In the genomic region with DNA sequence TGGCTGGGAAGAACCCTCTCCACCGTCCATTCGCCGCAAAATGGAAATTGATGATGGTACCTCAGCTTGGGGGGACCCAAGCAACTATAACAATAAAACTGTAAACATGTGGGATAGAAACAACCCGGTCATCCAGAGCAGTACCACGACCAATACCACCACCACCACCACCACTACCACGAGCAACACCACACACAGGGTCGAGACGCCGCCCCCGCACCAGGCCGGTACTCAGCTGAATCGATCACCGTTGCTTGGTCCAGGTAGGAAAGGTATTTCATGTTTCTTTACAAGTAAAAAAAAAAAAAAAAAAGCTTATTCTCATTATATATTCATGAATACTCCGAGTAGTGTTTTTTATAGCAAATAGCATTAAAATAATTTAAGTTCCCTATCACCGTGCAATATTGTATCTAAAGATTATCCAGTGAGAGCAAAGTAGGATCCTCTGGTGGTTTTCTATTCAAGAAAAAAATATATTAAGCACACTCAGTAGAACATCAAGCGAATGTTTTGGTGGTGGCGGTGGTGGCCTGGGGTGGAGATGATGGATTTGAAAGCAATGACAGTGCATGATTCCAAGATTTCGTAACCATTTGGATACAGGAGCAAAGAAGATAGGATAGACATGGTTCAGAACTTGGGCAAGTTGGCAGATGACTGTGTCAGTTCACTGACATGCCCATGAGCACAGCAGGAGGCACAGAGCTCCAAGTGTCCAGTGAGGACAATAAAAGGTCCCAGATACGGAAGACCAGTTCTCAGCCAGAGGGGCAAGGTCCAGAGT, we compare ENCODE assay signal across 22 cellular contexts.
"Had no signal": no experiment of that assay in that cellular context is flagged by ENCODE, and none has a peak within 500 bp of the region (broad histone marks: within the 10 kb centered on the region; RNA-seq: fewer than 3 reads in every experiment).

No MANE protein-coding gene starts in this region.

- H3K4me1 ChIP-seq: parathyroid adenoma, vagina had no signal

- H3K27ac Mint-ChIP-seq: activated B cell treated with CpG ODN at 0.5 μM for 24 hours; endodermal cell; memory B cell; stimulated activated naive B cell treated with anti-CD40 and anti-IgM and Interleukin-4, amounts not matched to agents 10 μg/mL and 1 μg/mL and 100 μg/mL, for 72 hours; type B pancreatic cell had no signal

- H3K27me3 Mint-ChIP-seq: activated B cell treated with CpG ODN at 0.5 μM for 24 hours; activated CD4-positive, alpha-beta T cell treated with anti-CD3 and anti-CD28 coated beads for 36 hours; memory B cell; stimulated activated naive B cell treated with anti-CD40 and anti-IgM and Interleukin-4, amounts not matched to agents 10 μg/mL and 1 μg/mL and 100 μg/mL, for 72 hours; type B pancreatic cell had no signal

- H3K4me3 Mint-ChIP-seq: activated B cell treated with CpG ODN at 0.5 μM for 24 hours; activated CD4-positive, alpha-beta T cell treated with anti-CD3 and anti-CD28 coated beads for 36 hours; activated T-cell treated with anti-CD3 and anti-CD28 coated beads, Interleukin-2, amount 50 U/mL, for 72 hours; endodermal cell; memory B cell; nephron progenitor cell; stimulated activated naive B cell treated with anti-CD40 and anti-IgM and Interleukin-4, amounts not matched to agents 10 μg/mL and 1 μg/mL and 100 μg/mL, for 72 hours; type B pancreatic cell had no signal

- H3K27me3 ChIP-seq: heart right ventricle, vagina had no signal

- H3K9ac ChIP-seq: parathyroid adenoma had no signal

- H3K27ac ChIP-seq: heart right ventricle, parathyroid adenoma, thoracic aorta, vagina had no signal

- H3K4me2 ChIP-seq: smooth muscle cell had no signal

- DNase-seq: activated B cell treated with CpG ODN at 0.5 μM for 24 hours; activated CD4-positive, alpha-beta T cell treated with anti-CD3 and anti-CD28 coated beads for 36 hours; activated CD4-positive, alpha-beta T cell treated with anti-CD3 and anti-CD28 coated beads, Interleukin-2, amount 50 U/mL, for 4 hours; activated CD8-positive, alpha-beta memory T cell treated with anti-CD3 and anti-CD28 coated beads, Interleukin-2, amount 50 U/mL, for 48 hours; activated effector memory CD4-positive, alpha-beta T cell treated with anti-CD3 and anti-CD28 coated beads, Interleukin-2, amount 50 U/mL, for 16 hours; activated T-cell treated with anti-CD3 and anti-CD28 coated beads, Interleukin-2, amount 50 U/mL, for 72 hours; cortex of kidney; endodermal cell; heart right ventricle; islet precursor cell; left cardiac atrium; nephron progenitor cell; stimulated activated CD4-positive, alpha-beta T cell treated with anti-CD3 and anti-CD28 coated beads, Interleukin-15, amount 100 ng/mL, for 24 hours; stimulated activated naive B cell treated with anti-CD40 and anti-IgM and Interleukin-4, amounts not matched to agents 10 μg/mL and 1 μg/mL and 100 μg/mL, for 72 hours; T-helper 9 cell had no signal

- H3K9me3 ChIP-seq: heart right ventricle, thoracic aorta, vagina had no signal

- ATAC-seq: activated CD4-positive, alpha-beta T cell treated with anti-CD3 and anti-CD28 coated beads for 36 hours; activated T-cell treated with anti-CD3 and anti-CD28 coated beads, Interleukin-2, amount 50 U/mL, for 72 hours; left cardiac atrium; sciatic nerve; stimulated activated naive B cell treated with anti-CD40 and anti-IgM and Interleukin-4, amounts not matched to agents 10 μg/mL and 1 μg/mL and 100 μg/mL, for 72 hours had no signal

- H3K9me3 Mint-ChIP-seq: activated B cell treated with CpG ODN at 0.5 μM for 24 hours; activated T-cell treated with anti-CD3 and anti-CD28 coated beads, Interleukin-2, amount 50 U/mL, for 72 hours; endodermal cell; memory B cell; nephron progenitor cell; stimulated activated naive B cell treated with anti-CD40 and anti-IgM and Interleukin-4, amounts not matched to agents 10 μg/mL and 1 μg/mL and 100 μg/mL, for 72 hours; type B pancreatic cell had no signal

- H3K4me1 Mint-ChIP-seq: activated B cell treated with CpG ODN at 0.5 μM for 24 hours, endodermal cell, nephron progenitor cell had no signal

- H2AFZ ChIP-seq: parathyroid adenoma had no signal

- H3K4me3 ChIP-seq: heart right ventricle, smooth muscle cell, thoracic aorta, vagina had no signal
